In genomic region chr14:104693482-104694431, GRCh38 we compare ENCODE assay signal across 13 cellular contexts. TPM values are rescaled to one million over a fixed set of nuclear protein-coding genes. Genes with fewer than 3 reads are reported as not detected.
DNase-seq lines count a peak whose midpoint lies in the region; ATAC-seq and TF ChIP-seq lines count a peak whose summit lies in the region.
"Had no signal": no experiment of that assay in that cellular context is flagged by ENCODE, and none has a peak within 500 bp of the region (broad histone marks: within the 10 kb centered on the region; RNA-seq: fewer than 3 reads in every experiment).

No MANE protein-coding gene starts in this region.

- no peak overlapping the region for H2AFZ ChIP-seq in mesenchymal stem cell (ENCODE audit: low read depth, low read length)
- no peak overlapping the region for H2AFZ ChIP-seq in OCI-LY7 (ENCODE audit: low read length)

- H3K4me3 Mint-ChIP-seq in activated naive CD4-positive, alpha-beta T cell treated with anti-CD3 and anti-CD28 coated beads, Interleukin-2, amount 50 U/mL, for 24 hours, result peak overlapping the region; percentile 63
- H3K4me3 Mint-ChIP-seq in activated naive CD8-positive, alpha-beta T cell, result no peak overlapping the region

- BruUV-seq in OCI-LY7 (replicated peaks; lab: Mats Ljungman, UMichigan), result no TSS peak

- H3K79me1 ChIP-seq in mesenchymal stem cell (replicated peaks; ENCODE audit: low read length, poor library complexity, severe bottlenecking), result peaks cover 5% of the 10 kb centered on the region

- TF ChIP-seq POLR2A in breast epithelium (IDR thresholded peaks at IDR 0.05), result no peak

- intact Hi-C loops in tibial artery (cut with DNase I; ENCODE audit: low total_unique reads), result no loop called here
- intact Hi-C loops in OCI-LY7 (cut with micrococcal nuclease; ENCODE audit: unreplicated experiment), result no loop called here
- intact Hi-C loops in breast epithelium (cut with DNase I; ENCODE audit: low total_unique reads), result no loop called here

- peaks cover 14% of the 10 kb centered on the region; the same call in 1 of the 2 replicates for H3K79me2 ChIP-seq in OCI-LY7 (ENCODE audit: insufficient read depth, low read depth, low read length)

- H3K4ac ChIP-seq in mesenchymal stem cell (ENCODE audit: low read depth in 1 of 2, low read length in 2 of 2), result peak overlapping the region in 1 of 2 experiments; percentile 52

- H4K8ac ChIP-seq in mesenchymal stem cell (ENCODE audit: low read length), result peak overlapping the region; percentile 59

- peak overlapping the region; percentile 30 for H3K27ac Mint-ChIP-seq in activated naive CD4-positive, alpha-beta T cell treated with anti-CD3 and anti-CD28 coated beads, Interleukin-2, amount 50 U/mL, for 24 hours
- H3K27ac Mint-ChIP-seq in activated naive CD8-positive, alpha-beta T cell, result peak overlapping the region; percentile 72

- H4K91ac ChIP-seq in mesenchymal stem cell (ENCODE audit: low read length), result no peak overlapping the region

- TF ChIP-seq CTCF in tibial artery (IDR thresholded peaks at IDR 0.05) (no peak), OCI-LY7 (conservative IDR thresholded peaks at IDR 0.05; ENCODE audit: low read length) (no peak), breast epithelium (IDR thresholded peaks at IDR 0.05) (no peak)

- H2AK5ac ChIP-seq in mesenchymal stem cell (ENCODE audit: low read length, severe bottlenecking), result peak overlapping the region; percentile 28

- ATAC-seq in HG03280 (IDR thresholded peaks at IDR 0.05; ENCODE audit: unreplicated experiment), result no peak

- H3K4me3 ChIP-seq in mesenchymal stem cell (ENCODE audit: insufficient read depth in 1 of 2, low read depth in 1 of 2, low read length in 2 of 2), result no peak overlapping the region
- no peak overlapping the region for H3K4me3 ChIP-seq in tibial artery
- H3K4me3 ChIP-seq in OCI-LY7 (ENCODE audit: low read depth, low read length, poor library complexity, severe bottlenecking), result no peak overlapping the region
- peak overlapping the region in 1 of 3 donors; percentile 28 for H3K4me3 ChIP-seq in breast epithelium
- H3K4me3 ChIP-seq: cardiac muscle cell, HAP-1, prostate gland had no signal

- H3K9me3 Mint-ChIP-seq in activated naive CD4-positive, alpha-beta T cell treated with anti-CD3 and anti-CD28 coated beads, Interleukin-2, amount 50 U/mL, for 24 hours, result no peaks in the 10 kb centered on the region
- no peaks in the 10 kb centered on the region for H3K9me3 Mint-ChIP-seq in activated naive CD8-positive, alpha-beta T cell (ENCODE audit: low read depth)

- H3K27ac ChIP-seq in mesenchymal stem cell (ENCODE audit: low read length, poor library complexity, severe bottlenecking) (peak overlapping the region; percentile 73), tibial artery (peak overlapping the region; percentile 88 to 93), OCI-LY7 (ENCODE audit: low read depth, low read length, poor library complexity, severe bottlenecking) (no peak overlapping the region), breast epithelium (peak overlapping the region in 1 of 2 donors; percentile 84)
- H3K27ac ChIP-seq: cardiac muscle cell had no signal

- POLR2A ChIA-PET in OCI-LY7 (lab: Charles Lee), result no interaction called here

- H2BK5ac ChIP-seq in mesenchymal stem cell (ENCODE audit: low read depth, low read length, poor library complexity, severe bottlenecking), result no peak overlapping the region

- no peaks in the 10 kb centered on the region for H3K27me3 Mint-ChIP-seq in activated naive CD4-positive, alpha-beta T cell treated with anti-CD3 and anti-CD28 coated beads, Interleukin-2, amount 50 U/mL, for 24 hours
- H3K27me3 Mint-ChIP-seq in activated naive CD8-positive, alpha-beta T cell, result no peaks in the 10 kb centered on the region

- 0 out of 2 replicates have a peak, but pooled peaks cover 5% of the 10 kb centered on the region for H4K20me1 ChIP-seq in OCI-LY7 (ENCODE audit: insufficient read depth, low read length)

- peak overlapping the region; percentile 12 for H2BK120ac ChIP-seq in mesenchymal stem cell (ENCODE audit: low read depth, low read length)

- H3K9ac ChIP-seq in mesenchymal stem cell (ENCODE audit: low read length), result no peak overlapping the region

- no peaks in the 10 kb centered on the region for H3K9me3 ChIP-seq in mesenchymal stem cell (ENCODE audit: control insufficient read depth, low read length)
- no peaks in the 10 kb centered on the region for H3K9me3 ChIP-seq in tibial artery
- H3K9me3 ChIP-seq in OCI-LY7 (ENCODE audit: low read length), result no peaks in the 10 kb centered on the region
- no peaks in the 10 kb centered on the region for H3K9me3 ChIP-seq in breast epithelium
- H3K9me3 ChIP-seq: HAP-1, prostate gland had no signal

- no peak overlapping the region for H2BK15ac ChIP-seq in mesenchymal stem cell (ENCODE audit: low read depth, poor library complexity, severe bottlenecking)

- H3K27me3 ChIP-seq in mesenchymal stem cell (ENCODE audit: control insufficient read depth in 1 of 2, insufficient read depth in 1 of 2, low read length in 2 of 2) (no peaks in the 10 kb centered on the region), tibial artery (no peaks in the 10 kb centered on the region), breast epithelium (no peaks in the 10 kb centered on the region)
- H3K27me3 ChIP-seq: cardiac muscle cell had no signal

- no peak overlapping the region for H3K14ac ChIP-seq in mesenchymal stem cell (ENCODE audit: low read length in 2 of 2)

- peaks cover 55% of the 10 kb centered on the region for H3K4me1 Mint-ChIP-seq in activated naive CD4-positive, alpha-beta T cell treated with anti-CD3 and anti-CD28 coated beads, Interleukin-2, amount 50 U/mL, for 24 hours
- H3K4me1 Mint-ChIP-seq in activated naive CD8-positive, alpha-beta T cell (ENCODE audit: low read depth), result peaks cover 32% of the 10 kb centered on the region

- WGBS in mesenchymal stem cell, result 94% methylated on average over 25 of the region's 26 CpGs

- H3K23ac ChIP-seq in mesenchymal stem cell (ENCODE audit: low read length in 2 of 2), result no peak overlapping the region

- CTCF ChIA-PET in OCI-LY7 (lab: Charles Lee; ENCODE audit: unreplicated experiment), result no interaction called here

- no peak overlapping the region for H3K18ac ChIP-seq in mesenchymal stem cell (ENCODE audit: low read depth in 1 of 2, low read length in 2 of 2)

- no peak for DNase-seq in activated naive CD4-positive, alpha-beta T cell treated with Interleukin-2 at 50 U/mL for 16 hours
- no peak for DNase-seq in mesenchymal stem cell
- no peak for DNase-seq in tibial artery
- DNase-seq in OCI-LY7 (ENCODE audit: low spot score), result no peak
- no peak for DNase-seq in breast epithelium (ENCODE audit: low spot score in 2 of 2)
- DNase-seq: kidney, NCI-H526 had no signal

- H3K4me2 ChIP-seq in mesenchymal stem cell (ENCODE audit: low read length, poor library complexity, severe bottlenecking) (no peak overlapping the region), OCI-LY7 (ENCODE audit: low read length) (no peak overlapping the region)

- no peaks in the 10 kb centered on the region for H3K36me3 Mint-ChIP-seq in activated naive CD4-positive, alpha-beta T cell treated with anti-CD3 and anti-CD28 coated beads, Interleukin-2, amount 50 U/mL, for 24 hours
- H3K36me3 Mint-ChIP-seq in activated naive CD8-positive, alpha-beta T cell, result no peaks in the 10 kb centered on the region

- no peak overlapping the region for H2BK12ac ChIP-seq in mesenchymal stem cell (ENCODE audit: low read length in 2 of 2)

- no peaks in the 10 kb centered on the region for H3K9me2 ChIP-seq in OCI-LY7 (ENCODE audit: insufficient read depth, low read length)

- peaks cover 15 to 65% of the 10 kb centered on the region in 2 experiments for H3K36me3 ChIP-seq in mesenchymal stem cell (ENCODE audit: control insufficient read depth in 1 of 2, insufficient read depth in 2 of 2, low read depth in 1 of 2, low read length in 2 of 2)
- H3K36me3 ChIP-seq in tibial artery, result peaks cover 0 to 15% (median 10%) of the 10 kb centered on the region in 3 donors
- H3K36me3 ChIP-seq in OCI-LY7 (ENCODE audit: insufficient read depth, low read length), result peaks cover 6% of the 10 kb centered on the region; the same call in 1 of the 2 replicates
- H3K36me3 ChIP-seq in breast epithelium, result no peaks in the 10 kb centered on the region
- H3K36me3 ChIP-seq: cardiac muscle cell, prostate gland had no signal

- H3K4me1 ChIP-seq in mesenchymal stem cell (ENCODE audit: control insufficient read depth, insufficient read depth, low read depth, low read length) (peaks cover 90% of the 10 kb centered on the region), tibial artery (peaks cover 23 to 93% (median 89%) of the 10 kb centered on the region in 4 donors), OCI-LY7 (ENCODE audit: insufficient read depth, low read length, poor library complexity, severe bottlenecking) (peaks cover 20% of the 10 kb centered on the region), breast epithelium (peaks cover 27 to 40% of the 10 kb centered on the region in 2 donors)

RNA-seq across cellular contexts. Expression of gene INF2, which starts 4.3 kb away (rescaled TPM):
- polyA plus RNA-seq in mesenchymal stem cell (2013, experiment 1 of 2), result 59.1 TPM
- polyA plus RNA-seq in mesenchymal stem cell (2013, experiment 2 of 2), result 55.9 TPM
- total RNA-seq in OCI-LY7 (2014; rRNA removed; shearing (Covaris generic)), result 32.7 and 39.4 TPM in 2 replicates
- 43.4 and 51.6 TPM in 2 replicates for total RNA-seq in OCI-LY7 (2022)
- 10 to 100 TPM; 31.0 to 70.9 (median 51.5) TPM for total RNA-seq in breast epithelium

RNA-seq across cellular contexts. Expression of gene ADSS1, which starts 30.3 kb away (rescaled TPM):
- polyA plus RNA-seq in mesenchymal stem cell (2013, experiment 1 of 2), result 5.2 TPM
- polyA plus RNA-seq in mesenchymal stem cell (2013, experiment 2 of 2), result 4.8 TPM
- not detected in 2 replicates for total RNA-seq in OCI-LY7 (2014; rRNA removed; shearing (Covaris generic))
- 2.1 and 2.8 TPM in 2 replicates for total RNA-seq in OCI-LY7 (2022)
- total RNA-seq in breast epithelium, result 10 to 100 TPM in 1 of 3 donors, 1 to 10 TPM in 2; 6.9 to 13.0 (median 7.3) TPM

RNA-seq across cellular contexts. Expression of gene SIVA1, which starts 59.2 kb away (rescaled TPM):
- 68.6 TPM for polyA plus RNA-seq in mesenchymal stem cell (2013, experiment 1 of 2)
- 73.5 TPM for polyA plus RNA-seq in mesenchymal stem cell (2013, experiment 2 of 2)
- 215 and 244 TPM in 2 replicates for total RNA-seq in OCI-LY7 (2014; rRNA removed; shearing (Covaris generic))
- total RNA-seq in OCI-LY7 (2022) (88.3 and 111 TPM in 2 replicates), breast epithelium (100 to 1,000 TPM; 181 to 225 (median 223) TPM)
